8 cellular contexts compared by ENCODE assay signal in the genomic region with DNA sequence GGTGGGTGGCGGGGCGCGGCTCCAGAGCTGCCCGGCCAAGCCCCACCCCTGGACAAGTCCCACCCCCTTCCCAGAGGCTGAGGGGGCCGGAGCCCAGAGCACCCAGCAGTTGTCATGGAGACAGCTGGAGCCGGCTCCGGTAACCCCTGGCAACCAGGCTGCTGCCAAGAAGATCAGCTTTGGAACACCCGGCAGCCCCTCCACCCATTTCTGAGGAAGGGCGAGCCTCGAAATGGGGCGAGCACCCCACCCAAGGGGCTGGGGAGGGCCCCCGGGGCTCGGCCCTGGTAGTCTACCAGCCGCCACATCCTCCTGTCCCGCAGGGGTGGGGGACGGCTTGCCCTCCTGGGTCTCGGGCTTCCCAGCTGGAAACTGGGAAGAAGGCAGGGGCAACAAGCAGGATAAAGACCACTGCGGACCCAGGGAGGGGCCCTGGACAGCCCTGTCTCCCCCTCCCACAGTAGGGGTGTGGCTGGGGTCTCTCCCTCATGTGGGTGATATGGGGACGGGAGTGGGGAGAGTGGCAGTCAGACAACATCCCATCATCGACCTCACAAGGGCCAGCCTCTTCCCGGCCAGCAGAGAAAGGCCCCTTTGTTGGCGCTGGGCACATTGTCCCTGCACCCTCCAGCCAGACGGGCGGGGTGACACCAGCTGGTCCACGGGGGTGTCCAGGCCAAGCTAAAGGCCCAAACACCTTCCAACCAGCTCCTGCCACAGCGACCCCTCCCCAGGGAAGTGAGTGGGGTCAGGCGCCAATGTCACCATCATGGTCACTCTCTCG. TPM values are rescaled to one million over a fixed set of nuclear protein-coding genes. Genes with fewer than 3 reads are reported as not detected.
DNase-seq lines count a peak whose midpoint lies in the region; ATAC-seq, FAIRE-seq and TF ChIP-seq lines count a peak whose summit lies in the region.

No MANE protein-coding gene starts in this region.

- ATAC-seq in left lobe of liver (no peak), HG03139 (IDR thresholded peaks at IDR 0.05; ENCODE audit: unreplicated experiment) (no peak)
- ATAC-seq in activated naive CD4-positive, alpha-beta T cell treated with anti-CD3 and anti-CD28 coated beads, Interleukin-2, amount 50 U/mL, for 72 hours, result no peak

- H3K36me3 Mint-ChIP-seq in activated naive CD4-positive, alpha-beta T cell treated with anti-CD3 and anti-CD28 coated beads, Interleukin-2, amount 50 U/mL, for 72 hours, result no peaks in the 10 kb centered on the region

- no peak overlapping the region for H3K27ac Mint-ChIP-seq in activated naive CD4-positive, alpha-beta T cell treated with anti-CD3 and anti-CD28 coated beads, Interleukin-2, amount 50 U/mL, for 72 hours

- H3K4me3 ChIP-seq in retinal pigment epithelial cell (ENCODE audit: low read length), result peak overlapping the region; percentile 60

- peak; percentile 46 for DNase-seq in GM03348 (ENCODE audit: low spot score)
- peak; percentile 2 for DNase-seq in NCI-H774 (lab: John Stamatoyannopoulos, UW)
- peak; percentile 97 to 98 for DNase-seq in frontal cortex (ENCODE audit: low spot score in 2 of 2)
- peak; percentile 36 for DNase-seq in retinal pigment epithelial cell (ENCODE audit: low read depth)
- no peak for DNase-seq in activated naive CD4-positive, alpha-beta T cell treated with Interleukin-2 at 50 U/mL for 16 hours
- no peak for DNase-seq in left lobe of liver (ENCODE audit: low spot score)
- no peak for DNase-seq in activated naive CD4-positive, alpha-beta T cell treated with anti-CD3 and anti-CD28 coated beads, Interleukin-2, amount 50 U/mL, for 72 hours (ENCODE audit: low spot score in 2 of 2)

- no peaks in the 10 kb centered on the region for H3K9me3 Mint-ChIP-seq in activated naive CD4-positive, alpha-beta T cell treated with anti-CD3 and anti-CD28 coated beads, Interleukin-2, amount 50 U/mL, for 72 hours

- TF ChIP-seq CTCF in retinal pigment epithelial cell (conservative IDR thresholded peaks at IDR 0.05; ENCODE audit: low read depth, low read length), result no peak

- FAIRE-seq in frontal cortex (lab: Jason Lieb, UNC), result no peak

RNA-seq across cellular contexts. Expression of a gene that starts 1.5 kb away (rescaled TPM):
- total RNA-seq in frontal cortex (21.2 TPM), left lobe of liver (0.08 TPM)
- total RNA-seq in activated naive CD4-positive, alpha-beta T cell treated with anti-CD3 and anti-CD28 coated beads, Interleukin-2, amount 50 U/mL, for 72 hours, result under 1 TPM in 1 of 2 donors, not detected in 1; 0.21 TPM

RNA-seq across cellular contexts. Expression of a gene that starts 24.7 kb away (rescaled TPM):
- total RNA-seq in frontal cortex (92.5 TPM), left lobe of liver (113 TPM)
- 100 to 1,000 TPM; 147 to 190 TPM for total RNA-seq in activated naive CD4-positive, alpha-beta T cell treated with anti-CD3 and anti-CD28 coated beads, Interleukin-2, amount 50 U/mL, for 72 hours

RNA-seq across cellular contexts. Expression of a gene that starts 25.1 kb away (rescaled TPM):
- total RNA-seq in frontal cortex (66.9 TPM), left lobe of liver (18.9 TPM)
- 10 to 100 TPM; 46.7 to 51.2 TPM for total RNA-seq in activated naive CD4-positive, alpha-beta T cell treated with anti-CD3 and anti-CD28 coated beads, Interleukin-2, amount 50 U/mL, for 72 hours

RNA-seq across cellular contexts. Expression of a gene that starts 46.6 kb away (rescaled TPM):
- total RNA-seq in frontal cortex (20.4 TPM), left lobe of liver (2.8 TPM)
- total RNA-seq in activated naive CD4-positive, alpha-beta T cell treated with anti-CD3 and anti-CD28 coated beads, Interleukin-2, amount 50 U/mL, for 72 hours, result 1 to 10 TPM in 1 of 2 donors, under 1 TPM in 1; 0.36 to 1.0 TPM

Comparison
In these comparisons a context has a peak if more than half of its experiments do, and no peak if none do; other contexts are left out.
1. DNase-seq: peak in GM03348 (single experiment), NCI-H774 (single experiment), frontal cortex (2 of 2) and retinal pigment epithelial cell (single experiment); none in activated naive CD4-positive, alpha-beta T cell treated with Interleukin-2 at 50 U/mL for 16 hours (single experiment), left lobe of liver (single experiment) and activated naive CD4-positive, alpha-beta T cell treated with anti-CD3 and anti-CD28 coated beads, Interleukin-2, amount 50 U/mL, for 72 hours (0 of 2).
2. RNA of a gene that starts 1.5 kb away (total RNA-seq): 21.2 TPM in frontal cortex (single experiment); 0.21 TPM in activated naive CD4-positive, alpha-beta T cell treated with anti-CD3 and anti-CD28 coated beads, Interleukin-2, amount 50 U/mL, for 72 hours and 0.08 TPM in left lobe of liver (single experiment); every median in the first group is over 10 times any median in the second.